ENCODE assay signal across 18 cellular contexts in genomic region chr9:133687856-133688761, GRCh38. TPM values are rescaled to one million over a fixed set of nuclear protein-coding genes. Genes with fewer than 3 reads are reported as not detected.
"Had no signal": no experiment of that assay in that cellular context is flagged by ENCODE, and none has a peak within 500 bp of the region (broad histone marks: within the 10 kb centered on the region; RNA-seq: fewer than 3 reads in every experiment).

No MANE protein-coding gene starts in this region.

- H3K36me3 Mint-ChIP-seq: activated naive CD8-positive, alpha-beta T cell; neural progenitor cell; stimulated activated effector memory CD8-positive, alpha-beta T cell treated with anti-CD3 and anti-CD28 coated beads, Interleukin-12 subunit alpha, Interleukin-12 subunit beta, amount 100 ng/mL, for 72 hours had no signal

- H3K27me3 Mint-ChIP-seq: activated naive CD8-positive, alpha-beta T cell had no signal

- H3K27ac ChIP-seq: breast epithelium, neural progenitor cell, pancreas, transverse colon, VCaP had no signal

- H3K4me1 ChIP-seq: neural progenitor cell, pancreas had no signal

- H3K9me3 ChIP-seq: breast epithelium, pancreas, transverse colon had no signal

- DNase-seq: activated CD4-positive, alpha-beta T cell treated with anti-CD3 and anti-CD28 coated beads, Interleukin-2, amount 50 U/mL, for 1 hour; activated effector memory CD4-positive, alpha-beta T cell treated with Interleukin-2 at 50 U/mL for 16 hours; activated T-cell treated with anti-CD3 and anti-CD28 coated beads, Interleukin-2, amount 50 U/mL, for 1 hour; dorsolateral prefrontal cortex; mesenchymal stem cell; retina; small intestine; T1000; transverse colon had no signal

- H3K4me3 Mint-ChIP-seq: activated naive CD8-positive, alpha-beta T cell; neural progenitor cell; stimulated activated effector memory CD8-positive, alpha-beta T cell treated with anti-CD3 and anti-CD28 coated beads, Interleukin-12 subunit alpha, Interleukin-12 subunit beta, amount 100 ng/mL, for 72 hours had no signal

- H3K4me3 ChIP-seq: breast epithelium, dorsolateral prefrontal cortex, neural progenitor cell, pancreas, transverse colon had no signal

- H3K27ac Mint-ChIP-seq: activated naive CD8-positive, alpha-beta T cell; neural progenitor cell; stimulated activated effector memory CD8-positive, alpha-beta T cell treated with anti-CD3 and anti-CD28 coated beads, Interleukin-12 subunit alpha, Interleukin-12 subunit beta, amount 100 ng/mL, for 72 hours had no signal

- H3K27me3 ChIP-seq: breast epithelium, dorsolateral prefrontal cortex, neural progenitor cell, pancreas, transverse colon had no signal

- ATAC-seq: esophagus mucosa; left lobe of liver; pancreas; stimulated activated effector memory CD8-positive, alpha-beta T cell treated with anti-CD3 and anti-CD28 coated beads, Interleukin-12 subunit alpha, Interleukin-12 subunit beta, amount 100 ng/mL, for 72 hours had no signal

- H3K36me3 ChIP-seq: breast epithelium, neural progenitor cell, transverse colon had no signal

- H3K9me3 Mint-ChIP-seq: neural progenitor cell; stimulated activated effector memory CD8-positive, alpha-beta T cell treated with anti-CD3 and anti-CD28 coated beads, Interleukin-12 subunit alpha, Interleukin-12 subunit beta, amount 100 ng/mL, for 72 hours had no signal

RNA-seq across cellular contexts. Expression of gene DBH, which starts 51.9 kb away (rescaled TPM):
- total RNA-seq: breast epithelium, esophagus mucosa, pancreas, SK-MEL-5, transverse colon had no signal
